8 cellular contexts compared by ENCODE assay signal in the genomic region with DNA sequence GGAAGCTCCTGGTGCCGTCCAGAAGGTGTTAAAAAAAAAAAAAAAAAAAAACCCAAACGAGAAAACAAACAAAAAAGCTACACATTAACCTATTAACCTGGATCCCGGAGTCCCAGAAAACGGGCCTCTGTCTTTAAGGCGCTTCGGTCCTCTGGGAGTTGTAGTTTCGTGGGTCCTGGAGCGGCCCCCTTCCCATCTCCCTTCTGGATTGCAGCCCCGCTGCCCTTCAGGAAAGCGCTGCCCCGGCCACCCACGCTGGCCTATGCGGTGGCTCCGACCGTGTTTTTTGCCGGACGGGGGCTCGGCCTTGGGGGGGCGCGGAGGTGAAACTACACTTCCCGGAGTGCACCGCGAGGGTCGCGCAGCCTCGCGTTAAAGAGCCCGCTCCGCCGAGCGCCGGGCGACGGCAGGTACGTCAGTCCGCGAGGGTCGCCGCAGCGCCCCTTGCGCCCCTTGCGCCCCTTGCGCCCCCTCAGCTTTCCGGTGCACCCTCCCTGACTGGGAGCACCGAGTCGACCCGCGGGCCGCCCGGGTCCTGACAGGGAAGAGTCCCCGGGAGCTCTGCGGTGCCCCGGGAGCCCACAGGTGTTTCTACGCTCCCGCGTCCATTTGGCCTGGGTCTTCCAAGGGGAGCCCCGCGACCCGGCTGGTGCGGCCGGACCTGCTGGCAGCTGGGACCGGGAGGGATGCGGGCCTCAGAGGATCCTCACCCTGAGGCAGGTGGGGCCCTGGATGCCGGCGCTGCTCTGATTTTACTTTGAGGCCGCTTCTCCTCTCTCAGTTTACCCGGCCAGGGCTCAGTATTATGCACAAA. TPM values are rescaled to one million over a fixed set of nuclear protein-coding genes. Genes with fewer than 3 reads are reported as not detected.
DNase-seq lines count a peak whose midpoint lies in the region; ATAC-seq, FAIRE-seq and TF ChIP-seq lines count a peak whose summit lies in the region.

Gene FCSK, plus strand, starts transcription at position 375 of the 814 bp plus-strand sequence. CDS start 8,596 bp downstream, outside the sequence.

- H2BK12ac ChIP-seq in H9 (ENCODE audit: insufficient read length, low read depth, low read length) = no peak within 1 kb of the TSS

- H3K23me2 ChIP-seq in H9 (ENCODE audit: insufficient read length, low read depth, low read length, poor library complexity, severe bottlenecking) = no peaks in the 10 kb centered on the region

- peak within 1 kb of the TSS; percentile 77 for H3K4me2 ChIP-seq in H9 (ENCODE audit: insufficient read depth, insufficient read length, low read length)
- peak within 1 kb of the TSS; percentile 92 for H3K4me2 ChIP-seq in GM12878 (ENCODE audit: control insufficient read depth, insufficient read depth)

- H2BK120ac ChIP-seq in H9 (ENCODE audit: low read depth, low read length, poor library complexity, severe bottlenecking) = no peak within 1 kb of the TSS

- TF ChIP-seq EP300 in GM12878 (IDR thresholded peaks at IDR 0.05; ENCODE audit: borderline replicate concordance in 1 of 2, control insufficient read depth in 1 of 2, low read depth in 2 of 2, low read length in 2 of 2) = no peak

- H4K20me1 ChIP-seq in H9 (ENCODE audit: control insufficient read depth, insufficient read depth, insufficient read length) = no peaks in the 10 kb centered on the region
- no peaks in the 10 kb centered on the region for H4K20me1 ChIP-seq in GM12878 (ENCODE audit: control insufficient read depth, insufficient read depth)

- TF ChIP-seq RAD21 in GM12878 (IDR thresholded peaks at IDR 0.05; ENCODE audit: insufficient read depth, low read depth, low read length) = no peak

- peak within 1 kb of the TSS; percentile 100 for H3K14ac ChIP-seq in H9 (ENCODE audit: insufficient read depth, low read length)

- peak; percentile 84 for DNase-seq in H9
- peak; percentile 59 for DNase-seq in MG63
- DNase-seq in T-helper 22 cell (ENCODE audit: low read depth) = peak; percentile 38
- no peak for DNase-seq in GM12878 (ENCODE audit: low read depth, low spot score)
- no peak for DNase-seq in skeletal muscle cell (ENCODE audit: low read depth)
- no peak for DNase-seq in OCI-M2 (lab: John Stamatoyannopoulos, UW; ENCODE audit: unreplicated experiment)

- intact Hi-C loops in GM12878 (cut with micrococcal nuclease; ENCODE audit: unreplicated experiment) = loop anchor here (1.0 kb wide), 2 partner anchors 15 to 22 kb away; partner anchors contain the start of gene ST3GAL2

- BruUV-seq in GM12878 (replicated peaks; lab: Mats Ljungman, UMichigan) = no TSS peak

- no peak within 1 kb of the TSS for H3K56ac ChIP-seq in H9 (ENCODE audit: insufficient read length, low read depth, low read length)

- POLR2A ChIA-PET in GM12878 (lab: Charles Lee) = interaction anchor here (0.6 to 3.4 kb wide), 11 partner anchors 11 to 433 kb away, joined by 3 to 30 read pairs (median 6); partner anchors contain the start of gene ST3GAL2

- H4K8ac ChIP-seq in H9 (replicated peaks; ENCODE audit: insufficient read length, low read depth, low read length) = no peak within 1 kb of the TSS

- H3K4me3 Mint-ChIP-seq in H9 = peak within 1 kb of the TSS; percentile 84 to 87

- TF ChIP-seq POLR2A in GM12878 (IDR thresholded peaks at IDR 0.05; ENCODE audit: low read depth, low read length) = peak; percentile 74

- peak within 1 kb of the TSS; percentile 86 for H3K4me3 ChIP-seq in MG63
- H3K4me3 ChIP-seq in GM12878 = peak within 1 kb of the TSS; percentile 93
- H3K4me3 ChIP-seq in iPS-15b (ENCODE audit: low read depth, low read length) = peak within 1 kb of the TSS; percentile 59
- H3K4me3 ChIP-seq in skeletal muscle cell (ENCODE audit: low read depth, low read length) = peak within 1 kb of the TSS; percentile 92

- no peak within 1 kb of the TSS for H3K4ac ChIP-seq in H9 (ENCODE audit: low read depth, low read length)

- H3K27ac ChIP-seq in H9 (ENCODE audit: insufficient read length, low read depth, low read length) (no peak within 1 kb of the TSS), GM12878 (ENCODE audit: control insufficient read depth, insufficient read depth) (peak within 1 kb of the TSS; percentile 95)

- no peaks in the 10 kb centered on the region for H3K9me3 Mint-ChIP-seq in H9

- peak; percentile 65 for FAIRE-seq in GM12878 (lab: Jason Lieb, UNC)

- H2AFZ ChIP-seq in H9 (ENCODE audit: low read length) = peak within 1 kb of the TSS; percentile 92
- peak within 1 kb of the TSS; percentile 31 for H2AFZ ChIP-seq in GM12878 (ENCODE audit: control insufficient read depth, low read depth, low read length)

- CTCF ChIA-PET in GM12878 (lab: Yijun Ruan, JAX) = interaction anchor here (1.0 to 3.8 kb wide), 14 partner anchors 12 to 84 kb away, joined by 3 to 25 read pairs (median 6); partner anchors contain the start of gene ST3GAL2

- H3T11ph ChIP-seq in H9 (ENCODE audit: low read length) = no peak within 1 kb of the TSS

- peaks cover 10 to 15% of the 10 kb centered on the region in 2 experiments for H3K4me1 Mint-ChIP-seq in H9

- peak within 1 kb of the TSS; percentile 81 for H2BK5ac ChIP-seq in H9 (ENCODE audit: insufficient read length, low read length)

- H2AK5ac ChIP-seq in H9 (ENCODE audit: insufficient read length, low read length) = no peak within 1 kb of the TSS

- H3K36me3 ChIP-seq in MG63 = no peaks in the 10 kb centered on the region
- no peaks in the 10 kb centered on the region for H3K36me3 ChIP-seq in GM12878 (ENCODE audit: control insufficient read depth in 2 of 2, insufficient read depth in 2 of 2, low read length in 1 of 2)
- no peaks in the 10 kb centered on the region for H3K36me3 ChIP-seq in iPS-15b (ENCODE audit: control insufficient read depth, insufficient read depth, low read length)

- in situ Hi-C loops in GM12878 (cut with MboI) = no loop called here

- H3K27me3 Mint-ChIP-seq in H9 (ENCODE audit: low read depth) = no peaks in the 10 kb centered on the region; the same call in 1 of the 2 replicates

- WGBS in H9 (ENCODE audit: extremely low coverage, insufficient read length, low lambda C conversion rate) = no CpG with 5 or more reads among the region's 67 CpGs
- WGBS in GM12878 (ENCODE audit: insufficient coverage, insufficient replicate concordance, low lambda C conversion rate, missing lambda C conversion rate) = 1% methylated on average over 65 of the region's 67 CpGs

- peak; percentile 93 for ATAC-seq in GM12878

- H3K9me3 ChIP-seq in H9 (ENCODE audit: control insufficient read depth, low read depth, low read length) = no peaks in the 10 kb centered on the region
- no peaks in the 10 kb centered on the region for H3K9me3 ChIP-seq in MG63
- H3K9me3 ChIP-seq in GM12878 (replicated peaks; ENCODE audit: control insufficient read depth, insufficient read depth, low read length) = no peaks in the 10 kb centered on the region
- H3K9me3 ChIP-seq in iPS-15b (ENCODE audit: control insufficient read depth, insufficient read depth, low read length) = no peaks in the 10 kb centered on the region

- no peaks in the 10 kb centered on the region for H3K36me3 Mint-ChIP-seq in H9 (ENCODE audit: insufficient read depth in 1 of 3, low read depth in 3 of 3)

- no peaks in the 10 kb centered on the region for H3K79me1 ChIP-seq in H9 (ENCODE audit: insufficient read depth, low read depth, low read length, poor library complexity, severe bottlenecking)

- H3K9ac ChIP-seq in H9 (ENCODE audit: extremely low read depth, insufficient read length, low read length) (peak within 1 kb of the TSS; percentile 93), GM12878 (ENCODE audit: control insufficient read depth, insufficient read depth, low read length) (peak within 1 kb of the TSS; percentile 93), iPS-15b (ENCODE audit: low read depth, low read length) (peak within 1 kb of the TSS; percentile 94)

- no peaks in the 10 kb centered on the region for H3K79me2 ChIP-seq in H9 (ENCODE audit: insufficient read depth, low read length)
- H3K79me2 ChIP-seq in GM12878 (ENCODE audit: control insufficient read depth, insufficient read depth, low read length) = peaks cover 8% of the 10 kb centered on the region

- H3K23ac ChIP-seq in H9 (ENCODE audit: insufficient read length, low read depth, low read length) = no peak within 1 kb of the TSS

- 0 out of 3 replicates have a peak, but pooled peaks have one; percentile 24 for TF ChIP-seq CTCF in GM12872 (IDR thresholded peaks at IDR 0.05; ENCODE audit: insufficient read depth, low read depth, low read length)
- peak; percentile 55 for TF ChIP-seq CTCF in H9 (conservative IDR thresholded peaks at IDR 0.05)
- TF ChIP-seq CTCF in GM12878 (IDR thresholded peaks at IDR 0.05 in 2 of 3, conservative IDR thresholded peaks at IDR 0.05 in 1 of 3; ENCODE audit: control insufficient read depth in 2 of 3, extremely low read depth in 1 of 3, insufficient read depth in 1 of 3, low read depth in 3 of 3, low read length in 3 of 3) = peak; percentile 13 to 22 (median 21); a peak in 3 of 6 replicates

- peak within 1 kb of the TSS; percentile 50 for H4K5ac ChIP-seq in H9 (ENCODE audit: insufficient read length, low read depth, low read length)

- H2BK20ac ChIP-seq in H9 (ENCODE audit: low read depth, low read length, poor library complexity, severe bottlenecking) = no peak within 1 kb of the TSS

- RAD21 ChIA-PET in GM12878 (lab: Charles Lee; ENCODE audit: unreplicated experiment) = interaction anchor here (0.8 to 3.7 kb wide), 19 partner anchors 16 to 107 kb away, joined by 3 to 30 read pairs (median 6); partner anchors contain the start of genes DDX19A and ST3GAL2

- SMC1A ChIA-PET in GM12878 (lab: Charles Lee; ENCODE audit: uncharacterized antibody, unreplicated experiment) = interaction anchor here (0.6 to 5.0 kb wide), 18 partner anchors 11 to 74 kb away, joined by 3 to 36 read pairs (median 4); partner anchors contain the start of gene ST3GAL2

- peak within 1 kb of the TSS; percentile 97 to 98 (median 97) for H3K27ac Mint-ChIP-seq in H9

- H3K27me3 ChIP-seq in H9 (ENCODE audit: insufficient read depth, low read length) (no peaks in the 10 kb centered on the region), MG63 (no peaks in the 10 kb centered on the region), GM12878 (replicated peaks in 1 of 2; ENCODE audit: control insufficient read depth in 2 of 2, insufficient read depth in 2 of 2, low read length in 1 of 2) (no peaks in the 10 kb centered on the region), iPS-15b (ENCODE audit: control insufficient read depth, insufficient read depth, low read length) (no peaks in the 10 kb centered on the region)

- peak within 1 kb of the TSS; percentile 100 for H3K18ac ChIP-seq in H9 (ENCODE audit: insufficient read length, low read depth, low read length)

- peak within 1 kb of the TSS; percentile 97; the same call in 1 of the 2 replicates for H2BK15ac ChIP-seq in H9 (ENCODE audit: low read depth, low read length)

- H4K91ac ChIP-seq in H9 (ENCODE audit: insufficient read length, low read depth, low read length) = no peak within 1 kb of the TSS

- H3K4me1 ChIP-seq in H9 (ENCODE audit: insufficient read depth, low read length) = no peaks in the 10 kb centered on the region
- H3K4me1 ChIP-seq in GM12878 (ENCODE audit: control insufficient read depth, insufficient read depth, low read length) = no peaks in the 10 kb centered on the region
- peaks cover 6% of the 10 kb centered on the region for H3K4me1 ChIP-seq in iPS-15b (ENCODE audit: control insufficient read depth, insufficient read depth, low read length)

RNA-seq across cellular contexts. Expression of gene FCSK, which starts in this region (rescaled TPM):
- total RNA-seq in H9 (2021) = 6.5 and 7.9 TPM in 2 replicates
- total RNA-seq in MG63 (2014; rRNA removed; shearing (Covaris generic); ENCODE audit: low replicate concordance) = 1.0 and 6.3 TPM in 2 replicates
- total RNA-seq in GM12878 (2013; cell fraction: nucleolus; rRNA removed) = 54.6 and 60.5 TPM in 2 replicates
- total RNA-seq in GM12878 (2014; rRNA removed) = 12.9 and 13.5 TPM in 2 replicates
- 5.0 and 5.4 TPM in 2 replicates for total RNA-seq in GM12878 (2014; rRNA removed; fragmentation: Illumina TruSeq; extraction: Trizol)
- total RNA-seq in GM12878 (2021) = 17.6 and 18.7 TPM in 2 replicates
- polyA plus RNA-seq in GM12878 (2011; ENCODE audit: low read depth) = 6.8 TPM
- 5.1 and 9.5 TPM in 2 replicates for polyA plus RNA-seq in GM12878 (2011; rRNA removed)
- 9.9 and 11.6 TPM in 2 replicates for polyA plus RNA-seq in GM12878 (2011; cell fraction: cytosol; rRNA removed)
- 60.0 and 67.4 TPM in 2 replicates for polyA plus RNA-seq in GM12878 (2011; cell fraction: nucleus; rRNA removed)
- 8.0 and 8.3 TPM in 2 replicates for polyA plus RNA-seq in GM12878 (2012)
- 2.8 and 6.2 TPM in 2 replicates for polyA plus RNA-seq in GM12878 (2014; fragmentation: Illumina TruSeq; extraction: Trizol)
- 1 to 10 TPM in 1 of 2 experiments, under 1 TPM in 1; 0.60 to 1.5 TPM for polyA plus RNA-seq in GM12878 (2014; fragmentation: Nextera tagmentation; extraction: Ambion mirVana)
- polyA plus RNA-seq in GM12878 (2014; rRNA removed) = 13.6 and 15.7 TPM in 2 replicates
- 1 to 10 TPM; 5.8 to 8.5 TPM for polyA plus RNA-seq in GM12878 (2016; fragmentation: Nextera tagmentation; extraction: Ambion mirVana)
- 5.4 and 12.7 TPM in 2 replicates for polyA minus RNA-seq in GM12878 (2011; rRNA and poly(A)+ RNA removed)
- polyA minus RNA-seq in GM12878 (2011; cell fraction: cytosol; rRNA and poly(A)+ RNA removed) = 4.7 and 6.3 TPM in 2 replicates
- 12.7 and 17.6 TPM in 2 replicates for polyA minus RNA-seq in GM12878 (2011; cell fraction: nucleus; rRNA and poly(A)+ RNA removed)

Comparison
In these comparisons a context has a peak if more than half of its experiments do, and no peak if none do; other contexts are left out.
1. DNase-seq: peak in H9 (single experiment), MG63 (single experiment) and T-helper 22 cell (single experiment); none in GM12878 (single experiment), skeletal muscle cell (single experiment) and OCI-M2 (single experiment).
2. Peak in every context shown above with its lines, with median percentiles within 50 percentile points of each other: CTCF ChIP-seq, H3K9ac ChIP-seq and H3K4me3 ChIP-seq.